Comparison of ENCODE assay signal across 26 cellular contexts in the genomic region with DNA sequence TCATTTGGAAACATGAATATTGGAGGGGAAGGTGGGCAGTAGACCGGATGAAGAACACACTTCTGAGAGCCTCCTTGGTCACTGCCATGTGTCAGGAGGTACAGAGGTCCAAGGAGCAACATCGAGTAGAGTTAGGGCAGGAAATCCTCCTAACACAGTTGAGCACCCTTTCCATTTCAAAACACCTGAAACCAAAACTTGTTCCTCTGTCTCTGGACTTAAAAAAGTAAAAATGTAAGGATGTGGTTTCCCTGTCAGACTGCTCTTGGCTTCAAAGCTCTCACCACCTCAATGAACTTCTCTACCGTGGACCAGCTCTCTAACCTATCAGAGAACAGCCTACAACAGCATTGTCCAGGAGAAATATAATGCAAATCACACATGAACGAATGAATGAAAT.
DNase-seq lines count a peak whose midpoint lies in the region; ATAC-seq, FAIRE-seq and TF ChIP-seq lines count a peak whose summit lies in the region.
"Had no signal": no experiment of that assay in that cellular context is flagged by ENCODE, and none has a peak within 500 bp of the region (broad histone marks: within the 10 kb centered on the region; RNA-seq: fewer than 3 reads in every experiment).

No MANE protein-coding gene starts in this region.

- no peak for TF ChIP-seq CTCF in H1 (IDR thresholded peaks at IDR 0.05; ENCODE audit: control extremely low read depth in 1 of 3, insufficient read depth in 1 of 3, low read depth in 1 of 3, low read length in 3 of 3)
- no peak for TF ChIP-seq CTCF in activated CD8-positive, alpha-beta T cell treated with anti-CD3 and anti-CD28 coated beads for 36 hours (IDR thresholded peaks at IDR 0.05)

- 90% methylated on average over 4 of the region's 4 CpGs; no CpG with 5 or more reads in 1 of the 2 experiments for WGBS in H1 (ENCODE audit: extremely low coverage in 1 of 2, insufficient coverage in 1 of 2, insufficient read length in 1 of 2, insufficient replicate concordance in 2 of 2, low coverage in 1 of 2, low lambda C conversion rate in 2 of 2, missing lambda C conversion rate in 1 of 2), 2 experiments

- FAIRE-seq in HTR-8/SVneo (lab: Jason Lieb, UNC) (peak; percentile 52), H1 (lab: Jason Lieb, UNC) (no peak)
- FAIRE-seq: GM12878, GM12892, GM18507, GM19239 had no signal

- TF ChIP-seq EP300 in H1 (IDR thresholded peaks at IDR 0.05; ENCODE audit: borderline replicate concordance in 1 of 2, low read depth in 2 of 2, low read length in 2 of 2): no peak

- no peaks in the 10 kb centered on the region for H3K9me3 ChIP-seq in BLaER1 treated with 17β-estradiol and CSF1 and Interleukin-3, amounts not matched to agents 10 nM and 100 nM (replicated peaks in 1 of 11)
- no peaks in the 10 kb centered on the region for H3K9me3 ChIP-seq in H1 (ENCODE audit: insufficient read depth in 2 of 2, low read depth in 1 of 2, low read length in 1 of 2)
- H3K9me3 ChIP-seq: A549 had no signal

- H3K79me2 ChIP-seq in H1 (ENCODE audit: control insufficient read depth in 1 of 2, insufficient read depth in 2 of 2, low read length in 2 of 2): no peaks in the 10 kb centered on the region

- no peaks in the 10 kb centered on the region for H3K79me1 ChIP-seq in H1 (ENCODE audit: low read depth, low read length)

- H3K4ac ChIP-seq in H1 (replicated peaks; ENCODE audit: insufficient read length, low read depth, low read length): no peak overlapping the region

- ATAC-seq in GM18858 (IDR thresholded peaks at IDR 0.05; ENCODE audit: unreplicated experiment): no peak
- no peak for ATAC-seq in activated CD8-positive, alpha-beta T cell treated with anti-CD3 and anti-CD28 coated beads for 36 hours
- ATAC-seq: A549, GM12878 had no signal

- no peak overlapping the region for H3K56ac ChIP-seq in H1 (replicated peaks; ENCODE audit: insufficient read length, low read depth, low read length)

- POLR2A ChIA-PET in H1 (lab: Charles Lee; ENCODE audit: partially characterized antibody): no interaction called here
- POLR2A ChIA-PET in activated CD8-positive, alpha-beta T cell treated with anti-CD3 and anti-CD28 coated beads for 36 hours (lab: Charles Lee): no interaction called here

- H3K23me2 ChIP-seq in H1 (ENCODE audit: low read depth, low read length): no peaks in the 10 kb centered on the region

- no peak overlapping the region for H2BK5ac ChIP-seq in H1 (ENCODE audit: low read depth, low read length)

- no peak overlapping the region for H4K5ac ChIP-seq in H1 (ENCODE audit: insufficient read length, low read depth, low read length)

- no peaks in the 10 kb centered on the region for H3K36me3 Mint-ChIP-seq in activated CD8-positive, alpha-beta T cell treated with anti-CD3 and anti-CD28 coated beads for 36 hours (ENCODE audit: low read depth)
- H3K36me3 Mint-ChIP-seq: CD14-positive monocyte; CD4-positive, alpha-beta memory T cell; CD4-positive, CD25-positive, alpha-beta regulatory T cell; CD8-positive, alpha-beta memory T cell had no signal

- H3K4me2 ChIP-seq in BLaER1 treated with 17β-estradiol and CSF1 and Interleukin-3, amounts not matched to agents 10 nM and 100 nM: peak overlapping the region in 7 of 11 experiments; percentile 3 to 42 (median 26); a peak in 6 of 22 replicates
- no peak overlapping the region for H3K4me2 ChIP-seq in H1 (ENCODE audit: insufficient read depth in 1 of 2, low read depth in 2 of 2, low read length in 2 of 2)
- H3K4me2 ChIP-seq: A549 had no signal

- TF ChIP-seq POLR2A in H1 (IDR thresholded peaks at IDR 0.05; ENCODE audit: control extremely low read depth in 1 of 2, low read depth in 2 of 2, low read length in 2 of 2): no peak

- no peak overlapping the region for H3K14ac ChIP-seq in H1 (ENCODE audit: insufficient read length)

- no peaks in the 10 kb centered on the region for H4K20me1 ChIP-seq in BLaER1 treated with 17β-estradiol and CSF1 and Interleukin-3, amounts not matched to agents 10 nM and 100 nM
- no peaks in the 10 kb centered on the region for H4K20me1 ChIP-seq in H1 (replicated peaks in 1 of 2; ENCODE audit: control insufficient read depth in 1 of 2, insufficient read depth in 2 of 2, low read length in 2 of 2)

- H3K9ac ChIP-seq in BLaER1 treated with 17β-estradiol and CSF1 and Interleukin-3, amounts not matched to agents 10 nM and 100 nM: no peak overlapping the region
- no peak overlapping the region for H3K9ac ChIP-seq in H1 (replicated peaks in 1 of 4; ENCODE audit: extremely low read depth in 1 of 4, low read depth in 3 of 4, low read length in 3 of 4)

- peak overlapping the region; percentile 74; the same call in 1 of the 2 replicates for H2AFZ ChIP-seq in H1 (ENCODE audit: low read length)

- no peak overlapping the region for H2BK15ac ChIP-seq in H1 (ENCODE audit: low read length)

- H2BK20ac ChIP-seq in H1 (ENCODE audit: low read length): no peak overlapping the region

- CTCF ChIA-PET in H1 (lab: Charles Lee; ENCODE audit: partially characterized antibody): no interaction called here
- CTCF ChIA-PET in activated CD8-positive, alpha-beta T cell treated with anti-CD3 and anti-CD28 coated beads for 36 hours (lab: Charles Lee): no interaction called here

- H2BK12ac ChIP-seq in H1 (ENCODE audit: low read depth, low read length): no peak overlapping the region

- no peak overlapping the region for H4K91ac ChIP-seq in H1 (replicated peaks; ENCODE audit: insufficient read length, low read length)

- intact Hi-C loops in activated CD8-positive, alpha-beta T cell treated with anti-CD3 and anti-CD28 coated beads for 36 hours (cut with micrococcal nuclease): no loop called here

- peaks cover 0 to 6% (median 4%) of the 10 kb centered on the region in 10 experiments; a peak in 10 of 20 replicates for H3K4me1 ChIP-seq in BLaER1 treated with 17β-estradiol and CSF1 and Interleukin-3, amounts not matched to agents 10 nM and 100 nM
- no peaks in the 10 kb centered on the region for H3K4me1 ChIP-seq in H1 (replicated peaks in 1 of 4; ENCODE audit: control insufficient read depth in 3 of 4, insufficient read depth in 4 of 4, low read length in 3 of 4)
- H3K4me1 ChIP-seq: A549 had no signal

- no peak for TF ChIP-seq RAD21 in H1 (IDR thresholded peaks at IDR 0.05 in 1 of 2, conservative IDR thresholded peaks at IDR 0.05 in 1 of 2; ENCODE audit: low read depth in 2 of 2, low read length in 2 of 2)

- H3K27me3 Mint-ChIP-seq in activated CD8-positive, alpha-beta T cell treated with anti-CD3 and anti-CD28 coated beads for 36 hours: no peaks in the 10 kb centered on the region
- H3K27me3 Mint-ChIP-seq: B cell; CD4-positive, alpha-beta memory T cell; CD4-positive, CD25-positive, alpha-beta regulatory T cell; CD8-positive, alpha-beta memory T cell had no signal

- H3K36me3 ChIP-seq in BLaER1 treated with 17β-estradiol and CSF1 and Interleukin-3, amounts not matched to agents 10 nM and 100 nM: no peaks in the 10 kb centered on the region
- H3K36me3 ChIP-seq in H1 (ENCODE audit: control insufficient read depth in 2 of 4, insufficient read depth in 4 of 4, low read length in 3 of 4): no peaks in the 10 kb centered on the region

- H2BK120ac ChIP-seq in H1 (replicated peaks; ENCODE audit: low read depth, low read length): no peak overlapping the region

- peaks cover 8% of the 10 kb centered on the region for H3K9me3 Mint-ChIP-seq in activated CD8-positive, alpha-beta T cell treated with anti-CD3 and anti-CD28 coated beads for 36 hours

- no peak overlapping the region for H3K27ac Mint-ChIP-seq in activated CD8-positive, alpha-beta T cell treated with anti-CD3 and anti-CD28 coated beads for 36 hours
- H3K27ac Mint-ChIP-seq: B cell; CD14-positive monocyte; CD4-positive, alpha-beta memory T cell; CD4-positive, CD25-positive, alpha-beta regulatory T cell; CD8-positive, alpha-beta memory T cell had no signal

- DNase-seq in HTR-8/SVneo (ENCODE audit: insufficient read length, low spot score) (no peak), H1 (ENCODE audit: low read depth in 1 of 2, low spot score in 2 of 2) (no peak)
- DNase-seq in activated CD8-positive, alpha-beta T cell treated with anti-CD3 and anti-CD28 coated beads for 36 hours: no peak
- DNase-seq: AML-193; C1 segment of cervical spinal cord; CD4-positive, alpha-beta memory T cell; CD4-positive, CD25-positive, alpha-beta regulatory T cell; CD8-positive, alpha-beta memory T cell; COR-L47; DMS 273 treated with DMSO at 0.1 percent for 48 hours; DMS153; DMS53; DMS79; DND-41; EL; GDM1 had no signal

- no peak overlapping the region for H3K4me3 ChIP-seq in BLaER1 treated with 17β-estradiol and CSF1 and Interleukin-3, amounts not matched to agents 10 nM and 100 nM
- no peak overlapping the region for H3K4me3 ChIP-seq in H1 (ENCODE audit: extremely low read depth in 1 of 4, insufficient read depth in 2 of 4, low read depth in 3 of 4, low read length in 4 of 4)
- H3K4me3 ChIP-seq: A549, GM12878 had no signal

- no peak overlapping the region for H3K4me3 Mint-ChIP-seq in activated CD8-positive, alpha-beta T cell treated with anti-CD3 and anti-CD28 coated beads for 36 hours
- H3K4me3 Mint-ChIP-seq: B cell; CD14-positive monocyte; CD4-positive, alpha-beta memory T cell; CD4-positive, CD25-positive, alpha-beta regulatory T cell; CD8-positive, alpha-beta memory T cell had no signal

- no peak overlapping the region for H3K18ac ChIP-seq in H1 (ENCODE audit: extremely low read depth, low read length)

- no peaks in the 10 kb centered on the region for H3K27me3 ChIP-seq in BLaER1 treated with 17β-estradiol and CSF1 and Interleukin-3, amounts not matched to agents 10 nM and 100 nM
- no peaks in the 10 kb centered on the region for H3K27me3 ChIP-seq in H1 (replicated peaks in 1 of 4; ENCODE audit: control insufficient read depth in 3 of 4, extremely low read depth in 1 of 4, insufficient read depth in 3 of 4, low read length in 3 of 4)

- H4K8ac ChIP-seq in H1 (ENCODE audit: extremely low read depth, insufficient read depth, low read length): no peak overlapping the region

- H3K23ac ChIP-seq in H1 (ENCODE audit: insufficient read length): no peak overlapping the region

- H3K27ac ChIP-seq in BLaER1 treated with 17β-estradiol and CSF1 and Interleukin-3, amounts not matched to agents 10 nM and 100 nM: no peak overlapping the region
- H3K27ac ChIP-seq in H1 (ENCODE audit: low read depth, low read length): no peak overlapping the region
- H3K27ac ChIP-seq: 22Rv1, A549 had no signal

- no peak overlapping the region for H2AK5ac ChIP-seq in H1 (ENCODE audit: low read depth, low read length)

- H3K4me1 Mint-ChIP-seq in activated CD8-positive, alpha-beta T cell treated with anti-CD3 and anti-CD28 coated beads for 36 hours (ENCODE audit: low read depth): no peaks in the 10 kb centered on the region
- H3K4me1 Mint-ChIP-seq: B cell; CD14-positive monocyte; CD4-positive, alpha-beta memory T cell; CD4-positive, CD25-positive, alpha-beta regulatory T cell; CD8-positive, alpha-beta memory T cell had no signal

TF ChIP-seq in H1, 55 proteins besides CTCF, POLR2A, EP300 and RAD21 (continues in another document):
- TF ChIP-seq CBX8 (IDR thresholded peaks at IDR 0.05; ENCODE audit: borderline replicate concordance, low read depth, low read length) (no peak), MAFK (IDR thresholded peaks at IDR 0.05; ENCODE audit: low read depth, low read length) (no peak), SRF (IDR thresholded peaks at IDR 0.05; ENCODE audit: low read depth, low read length) (no peak), KDM4A (IDR thresholded peaks at IDR 0.05; ENCODE audit: low read depth, low read length, severe bottlenecking) (no peak), KDM5A (IDR thresholded peaks at IDR 0.05; ENCODE audit: low read length) (no peak)

Comparison
In these comparisons a context has a peak if more than half of its experiments do, and no peak if none do; other contexts are left out.
1. H3K4me2 ChIP-seq: peak in BLaER1 treated with 17β-estradiol and CSF1 and Interleukin-3, amounts not matched to agents 10 nM and 100 nM (7 of 11); none in H1 (0 of 2).